In the genomic region with DNA sequence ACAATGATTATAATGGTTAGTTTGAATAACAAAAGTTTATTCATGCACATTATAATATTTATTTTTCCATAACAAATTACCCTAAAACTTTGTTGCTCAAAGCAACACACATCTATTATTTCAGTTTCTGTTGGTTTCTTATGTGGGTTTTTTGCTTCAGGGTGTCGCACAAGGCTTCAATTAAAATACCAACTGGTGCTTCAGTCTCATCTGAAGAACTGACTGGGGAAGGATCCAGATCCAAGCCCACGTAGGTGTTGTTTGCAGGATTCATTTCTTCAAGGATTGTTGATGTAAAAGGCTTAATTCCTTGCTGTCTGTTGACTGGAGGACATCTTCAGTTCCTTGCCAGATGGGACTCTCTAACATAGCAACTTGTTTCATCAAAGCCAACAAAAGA, we compare ENCODE assay signal across 26 cellular contexts.
"Had no signal": no experiment of that assay in that cellular context is flagged by ENCODE, and none has a peak within 500 bp of the region (broad histone marks: within the 10 kb centered on the region; RNA-seq: fewer than 3 reads in every experiment).

No MANE protein-coding gene starts in this region.

- H3K4me3 ChIP-seq: coronary artery, dorsolateral prefrontal cortex, esophagus muscularis mucosa, esophagus squamous epithelium, gastrocnemius medialis, gastroesophageal sphincter, heart left ventricle, heart right ventricle, hepatocyte had no signal

- H3K79me2 ChIP-seq: hepatocyte had no signal

- H3K36me3 ChIP-seq: esophagus muscularis mucosa, esophagus squamous epithelium, gastrocnemius medialis, gastroesophageal sphincter, heart left ventricle, heart right ventricle had no signal

- H2AFZ ChIP-seq: hepatocyte had no signal

- H3K27me3 Mint-ChIP-seq: dendritic cell treated with granulocyte-macrophage colony-stimulating factor and Interleukin-4, amounts not matched to agents 40 ng/mL and 50 ng/mL, for 4 days; effector memory CD8-positive, alpha-beta T cell had no signal

- H3K4me2 ChIP-seq: hepatocyte had no signal

- ATAC-seq: effector memory CD8-positive, alpha-beta T cell; esophagus mucosa; foreskin keratinocyte; gastrocnemius medialis; gastroesophageal sphincter; heart left ventricle; heart right ventricle had no signal

- H3K4me3 Mint-ChIP-seq: dendritic cell treated with granulocyte-macrophage colony-stimulating factor and Interleukin-4, amounts not matched to agents 40 ng/mL and 50 ng/mL, for 4 days; effector memory CD8-positive, alpha-beta T cell; endodermal cell had no signal

- H3K4me1 ChIP-seq: esophagus muscularis mucosa, esophagus squamous epithelium, foreskin keratinocyte, gastrocnemius medialis, gastroesophageal sphincter, heart left ventricle, heart right ventricle had no signal

- DNase-seq: cortex of kidney; dermis blood vessel endothelial cell; dorsolateral prefrontal cortex; effector CD4-positive, alpha-beta T cell; effector CD8-positive, alpha-beta T cell; effector memory CD4-positive, alpha-beta T cell; effector memory CD8-positive, alpha-beta T cell; endodermal cell; erythroblast; esophagus squamous epithelium; foreskin fibroblast; foreskin keratinocyte; foreskin melanocyte; gastrocnemius medialis; glutamatergic neuron; head of caudate nucleus; heart left ventricle; heart right ventricle; hippocampal formation had no signal

- H3K4me1 Mint-ChIP-seq: endodermal cell had no signal

- H3K27ac ChIP-seq: coronary artery, dorsolateral prefrontal cortex, epithelial cell of prostate, esophagus muscularis mucosa, esophagus squamous epithelium, foreskin keratinocyte, gastrocnemius medialis, gastroesophageal sphincter, heart left ventricle, heart right ventricle, hepatocyte had no signal

- H3K9me3 ChIP-seq: esophagus muscularis mucosa, gastrocnemius medialis had no signal

- H3K27me3 ChIP-seq: esophagus muscularis mucosa, esophagus squamous epithelium, foreskin keratinocyte, gastrocnemius medialis, gastroesophageal sphincter, heart left ventricle, heart right ventricle, hepatocyte had no signal

- H3K27ac Mint-ChIP-seq: dendritic cell treated with granulocyte-macrophage colony-stimulating factor and Interleukin-4, amounts not matched to agents 40 ng/mL and 50 ng/mL, for 4 days; effector memory CD8-positive, alpha-beta T cell; endodermal cell had no signal
